Comparison of ENCODE assay signal across 8 cellular contexts in genomic region chr17:73091410-73091769, GRCh38. TPM values are rescaled to one million over a fixed set of nuclear protein-coding genes. Genes with fewer than 3 reads are reported as not detected.
DNase-seq lines count a peak whose midpoint lies in the region; ATAC-seq and TF ChIP-seq lines count a peak whose summit lies in the region.

No MANE protein-coding gene starts in this region.

- H3K9me3 ChIP-seq in Karpas-422 (ENCODE audit: low read length) (no peaks in the 10 kb centered on the region), mucosa of descending colon (no peaks in the 10 kb centered on the region)

- TF ChIP-seq CTCF in AG10803 (conservative IDR thresholded peaks at IDR 0.05; ENCODE audit: low read length) (no peak), coronary artery (IDR thresholded peaks at IDR 0.05) (no peak), mucosa of descending colon (IDR thresholded peaks at IDR 0.05) (no peak)

- peak overlapping the region; percentile 95 for H3K4me2 ChIP-seq in Karpas-422 (ENCODE audit: low read depth, low read length, poor library complexity, severe bottlenecking)

- ATAC-seq in natural killer cell treated with Interleukin-12 subunit alpha and Interleukin-12 subunit beta and Interleukin-15 and Interleukin-18, amount 100 ng/mL, for 72 hours = no peak
- ATAC-seq in mucosa of descending colon (no peak), HG03457 (IDR thresholded peaks at IDR 0.05; ENCODE audit: unreplicated experiment) (no peak), GM21367 (IDR thresholded peaks at IDR 0.05; ENCODE audit: unreplicated experiment) (no peak)

- H3K9ac ChIP-seq in Karpas-422 (ENCODE audit: low read length) = peak overlapping the region; percentile 89

- peak overlapping the region; percentile 82 for H3K27ac ChIP-seq in Karpas-422 (ENCODE audit: low read length)
- peak overlapping the region; percentile 68 to 91 for H3K27ac ChIP-seq in coronary artery

- no peaks in the 10 kb centered on the region for H3K9me3 Mint-ChIP-seq in natural killer cell treated with Interleukin-12 subunit alpha and Interleukin-12 subunit beta and Interleukin-15 and Interleukin-18, amount 100 ng/mL, for 72 hours

- intact Hi-C loops in mucosa of descending colon (cut with DNase I, micrococcal nuclease) = no loop called here

- H3K36me3 ChIP-seq in Karpas-422 (ENCODE audit: insufficient read depth, low read length) = peaks cover 13% of the 10 kb centered on the region
- no peaks in the 10 kb centered on the region for H3K36me3 ChIP-seq in mucosa of descending colon (ENCODE audit: low read depth)

- H2AFZ ChIP-seq in Karpas-422 (ENCODE audit: low read length) = no peak overlapping the region

- H3K4me1 ChIP-seq in Karpas-422 (ENCODE audit: low read length) (peaks cover 20% of the 10 kb centered on the region), mucosa of descending colon (ENCODE audit: low read depth) (peaks cover 13% of the 10 kb centered on the region)

- peaks cover 45% of the 10 kb centered on the region for H3K79me2 ChIP-seq in Karpas-422 (ENCODE audit: low read length)

- H3K4me3 ChIP-seq in AG10803 (ENCODE audit: low read length) (peak overlapping the region; percentile 88), Karpas-422 (ENCODE audit: low read length) (peak overlapping the region; percentile 90), coronary artery (peak overlapping the region; percentile 92), mucosa of descending colon (no peak overlapping the region)

- H3K4me3 Mint-ChIP-seq in natural killer cell treated with Interleukin-12 subunit alpha and Interleukin-12 subunit beta and Interleukin-15 and Interleukin-18, amount 100 ng/mL, for 72 hours = peak overlapping the region; percentile 97

- DNase-seq in AG10803 (ENCODE audit: low read depth) (no peak), Karpas-422 (no peak), coronary artery (ENCODE audit: low spot score) (no peak), mucosa of descending colon (no peak)
- no peak for DNase-seq in natural killer cell treated with Interleukin-12 subunit alpha and Interleukin-12 subunit beta and Interleukin-15 and Interleukin-18, amount 100 ng/mL, for 72 hours (ENCODE audit: low spot score)
- DNase-seq in activated CD4-positive, CD25-positive, alpha-beta regulatory T cell (lab: John Stamatoyannopoulos, UW) = no peak

- no peaks in the 10 kb centered on the region for H4K20me1 ChIP-seq in Karpas-422 (ENCODE audit: insufficient read depth, low read depth, low read length)

- H3K36me3 Mint-ChIP-seq in natural killer cell treated with Interleukin-12 subunit alpha and Interleukin-12 subunit beta and Interleukin-15 and Interleukin-18, amount 100 ng/mL, for 72 hours = peaks cover 6% of the 10 kb centered on the region

- no peaks in the 10 kb centered on the region for H3K9me2 ChIP-seq in Karpas-422 (replicated peaks; ENCODE audit: insufficient read depth, low read length)

- H3K27me3 ChIP-seq in Karpas-422 (ENCODE audit: low read length) = no peaks in the 10 kb centered on the region

- H3K27me3 Mint-ChIP-seq in natural killer cell treated with Interleukin-12 subunit alpha and Interleukin-12 subunit beta and Interleukin-15 and Interleukin-18, amount 100 ng/mL, for 72 hours = peaks cover 12 to 13% of the 10 kb centered on the region in 2 donors

- H3K27ac Mint-ChIP-seq in natural killer cell treated with Interleukin-12 subunit alpha and Interleukin-12 subunit beta and Interleukin-15 and Interleukin-18, amount 100 ng/mL, for 72 hours = peak overlapping the region in 1 of 2 donors; percentile 94

- H3K4me1 Mint-ChIP-seq in natural killer cell treated with Interleukin-12 subunit alpha and Interleukin-12 subunit beta and Interleukin-15 and Interleukin-18, amount 100 ng/mL, for 72 hours (ENCODE audit: low read depth in 2 of 2) = peaks cover 28 to 46% of the 10 kb centered on the region in 2 donors

RNA-seq across cellular contexts. Expression of gene SLC39A11, which starts 1.1 kb away (rescaled TPM):
- 49.6 and 69.7 TPM in 2 replicates for total RNA-seq in Karpas-422 (2014; rRNA removed; shearing (Covaris generic); ENCODE audit: low replicate concordance)
- 10 to 100 TPM; 25.6 to 56.1 TPM for total RNA-seq in natural killer cell treated with Interleukin-12 subunit alpha and Interleukin-12 subunit beta and Interleukin-15 and Interleukin-18, amount 100 ng/mL, for 72 hours
- 10 to 100 TPM; 31.6 to 71.6 (median 51.6) TPM for total RNA-seq in mucosa of descending colon
